Comparison of ENCODE assay signal across 19 cellular contexts in genomic region chr1:185227161-185227560, GRCh38.
"Had no signal": no experiment of that assay in that cellular context is flagged by ENCODE, and none has a peak within 500 bp of the region (broad histone marks: within the 10 kb centered on the region; RNA-seq: fewer than 3 reads in every experiment).

No MANE protein-coding gene starts in this region.

- DNase-seq: nephron progenitor cell; occipital lobe; ovary; posterior cingulate gyrus; psoas muscle; right cardiac atrium; right lobe of liver; sigmoid colon; small intestine; stimulated activated CD4-positive, alpha-beta T cell treated with anti-CD3 and anti-CD28 coated beads, Interleukin-15, amount 100 ng/mL, for 24 hours; stimulated activated CD4-positive, alpha-beta T cell treated with anti-CD3 and anti-CD28 coated beads, Interleukin-2, amount 100 ng/mL, for 24 hours; stimulated activated CD4-positive, alpha-beta T cell treated with anti-CD3 and anti-CD28 coated beads, Interleukin-2, amount 100 ng/mL, for 48 hours; stimulated activated CD4-positive, alpha-beta T cell treated with anti-CD3 and anti-CD28 coated beads, Interleukin-4, amount 100 ng/mL, for 24 hours; stimulated activated naive B cell treated with anti-CD40 and anti-IgM and Interleukin-4, amounts not matched to agents 10 μg/mL and 1 μg/mL and 100 μg/mL, for 72 hours; stimulated activated naive CD4-positive, alpha-beta T cell treated with Interleukin-2 at 50 U/mL for 16 hours; stomach; thyroid gland; trophoblast cell; upper lobe of left lung had no signal
